22 cellular contexts compared by ENCODE assay signal in the genomic region with DNA sequence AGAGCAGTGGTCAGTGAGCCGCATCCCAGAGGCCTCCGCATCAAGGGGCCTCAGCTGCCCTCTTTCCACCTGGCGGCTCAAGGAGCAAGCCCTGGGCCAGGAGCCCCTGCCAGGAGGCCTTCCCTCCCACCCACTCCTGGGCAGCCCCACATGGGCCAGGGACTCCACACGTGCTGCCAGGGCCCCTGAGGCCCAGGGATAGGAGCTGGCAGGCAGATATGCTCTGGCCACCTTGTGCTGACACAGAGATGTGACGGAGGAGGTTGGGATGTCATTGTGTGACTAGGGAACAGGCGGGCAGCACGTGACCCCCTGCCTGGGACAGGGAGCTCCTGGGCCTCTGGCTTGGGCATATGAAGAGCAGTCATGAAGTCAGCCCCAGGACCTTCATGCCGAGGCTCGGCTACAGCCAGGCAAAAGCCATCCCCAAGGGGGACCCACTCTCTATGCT.
A peak's percentile ranks its signal among the peaks of the same experiment; 100 is the strongest.
DNase-seq lines count a peak whose midpoint lies in the region; ATAC-seq, FAIRE-seq and TF ChIP-seq lines count a peak whose summit lies in the region.
"Had no signal": no experiment of that assay in that cellular context is flagged by ENCODE, and none has a peak within 500 bp of the region (broad histone marks: within the 10 kb centered on the region; RNA-seq: fewer than 3 reads in every experiment).

No MANE protein-coding gene starts in this region.

- FAIRE-seq in D721Med (lab: Jason Lieb, UNC), result no peak
- FAIRE-seq: GM12891 had no signal

- intact Hi-C loops in right cardiac atrium (cut with DNase I), result no loop called here

- H3K4me3 ChIP-seq in Peyer's patch (no peak overlapping the region), right cardiac atrium (ENCODE audit: low read length) (no peak overlapping the region), osteoblast (ENCODE audit: insufficient read depth, low read length) (no peak overlapping the region)
- H3K4me3 ChIP-seq: cardiac muscle cell, esophagus squamous epithelium, right lobe of liver had no signal

- peak overlapping the region in 3 of 4 donors; percentile 30 to 85 (median 79) for H3K27ac ChIP-seq in Peyer's patch
- no peak overlapping the region for H3K27ac ChIP-seq in right cardiac atrium (ENCODE audit: low read length)
- no peak overlapping the region for H3K27ac ChIP-seq in osteoblast (ENCODE audit: low read depth, low read length)
- H3K27ac ChIP-seq: cardiac muscle cell, HL-60, neutrophil, right lobe of liver, WERI-Rb-1 had no signal

- H3K4me2 ChIP-seq in osteoblast (ENCODE audit: insufficient read depth, low read length), result no peak overlapping the region

- DNase-seq in GM20000 (ENCODE audit: low spot score) (peak; percentile 1), Peyer's patch (no peak), right cardiac atrium (peak in 2 of 3 donors; percentile 49 to 56), osteoblast (ENCODE audit: insufficient read length, low spot score, missing footprints) (peak; percentile 14), AG08395 (ENCODE audit: low spot score) (no peak), D721Med (ENCODE audit: insufficient read length, low spot score) (no peak), ACHN (no peak)
- DNase-seq in activated naive CD4-positive, alpha-beta T cell (lab: John Stamatoyannopoulos, UW), result no peak
- DNase-seq: COR-L47; effector CD4-positive, alpha-beta T cell; esophagus squamous epithelium; GF-D8; Karpas-422; NCI-H1105 treated with DMSO at 0.1 percent for 48 hours; right lobe of liver; stimulated activated CD4-positive, alpha-beta T cell treated with anti-CD3 and anti-CD28 coated beads, Interleukin-4, amount 100 ng/mL, for 1 hour; substantia nigra; WERI-Rb-1 had no signal

- no peaks in the 10 kb centered on the region for H4K20me1 ChIP-seq in osteoblast (ENCODE audit: insufficient read depth, low read length)

- in situ Hi-C loops in ACHN (cut with HindIII; ENCODE audit: low pct_ligation_motif_present, low pct_unique_long_range_greater_than_20kb, low sequenced_read_pairs), result no loop called here

- TF ChIP-seq POLR2A in Peyer's patch (IDR thresholded peaks at IDR 0.05), result no peak

- no peaks in the 10 kb centered on the region for H3K27me3 ChIP-seq in Peyer's patch
- H3K27me3 ChIP-seq in right cardiac atrium (ENCODE audit: control insufficient read depth, insufficient read depth), result no peaks in the 10 kb centered on the region
- H3K27me3 ChIP-seq in osteoblast (ENCODE audit: insufficient read depth, low read length), result peaks cover 12% of the 10 kb centered on the region
- H3K27me3 ChIP-seq: cardiac muscle cell, neutrophil, right lobe of liver had no signal

- H3K4me1 ChIP-seq in Peyer's patch, result peaks cover 0 to 36% (median 3%) of the 10 kb centered on the region in 4 donors
- H3K4me1 ChIP-seq in right cardiac atrium (ENCODE audit: control insufficient read depth, insufficient read depth, low read length), result peaks cover 9% of the 10 kb centered on the region
- H3K4me1 ChIP-seq in osteoblast (ENCODE audit: insufficient read depth, low read length), result no peaks in the 10 kb centered on the region
- H3K4me1 ChIP-seq: right lobe of liver had no signal

- H3K79me2 ChIP-seq in osteoblast (ENCODE audit: insufficient read depth, low read length), result no peaks in the 10 kb centered on the region

- H3K9me3 ChIP-seq in Peyer's patch (no peaks in the 10 kb centered on the region), right cardiac atrium (ENCODE audit: control insufficient read depth, low read length) (no peaks in the 10 kb centered on the region), osteoblast (ENCODE audit: low read depth, low read length) (no peaks in the 10 kb centered on the region)
- H3K9me3 ChIP-seq: esophagus squamous epithelium, neutrophil, right lobe of liver had no signal

- 81% methylated on average over 9 of the region's 9 CpGs for WGBS in right cardiac atrium

- peak; percentile 17 to 62 for ATAC-seq in right cardiac atrium

- no peaks in the 10 kb centered on the region for H3K36me3 ChIP-seq in Peyer's patch
- H3K36me3 ChIP-seq in osteoblast (ENCODE audit: insufficient read depth, low read length), result no peaks in the 10 kb centered on the region
- H3K36me3 ChIP-seq: cardiac muscle cell, esophagus squamous epithelium, neutrophil, right lobe of liver, WERI-Rb-1 had no signal

- no peak overlapping the region for H2AFZ ChIP-seq in osteoblast (ENCODE audit: low read length)

- TF ChIP-seq CTCF in GM20000 (IDR thresholded peaks at IDR 0.05; ENCODE audit: extremely low read depth, missing control alignments), result no peak
- TF ChIP-seq CTCF in Peyer's patch (IDR thresholded peaks at IDR 0.05), result no peak
- no peak for TF ChIP-seq CTCF in osteoblast (IDR thresholded peaks at IDR 0.05; ENCODE audit: extremely low read depth, low read depth, low read length)
- no peak for TF ChIP-seq CTCF in D721Med (IDR thresholded peaks at IDR 0.05; ENCODE audit: insufficient read depth, missing control alignments)

Comparison
In these comparisons a context has a peak if more than half of its experiments do, and no peak if none do; other contexts are left out.
1. DNase-seq: peak in GM20000 (single experiment), right cardiac atrium (2 of 3) and osteoblast (single experiment); none in Peyer's patch (0 of 3), activated naive CD4-positive, alpha-beta T cell (0 of 4), AG08395 (single experiment), D721Med (single experiment) and ACHN (single experiment).
2. H3K27ac ChIP-seq: peak in Peyer's patch (3 of 4); none in right cardiac atrium (single experiment) and osteoblast (single experiment).